ENCODE assay signal across 1 cellular context in the genomic region with DNA sequence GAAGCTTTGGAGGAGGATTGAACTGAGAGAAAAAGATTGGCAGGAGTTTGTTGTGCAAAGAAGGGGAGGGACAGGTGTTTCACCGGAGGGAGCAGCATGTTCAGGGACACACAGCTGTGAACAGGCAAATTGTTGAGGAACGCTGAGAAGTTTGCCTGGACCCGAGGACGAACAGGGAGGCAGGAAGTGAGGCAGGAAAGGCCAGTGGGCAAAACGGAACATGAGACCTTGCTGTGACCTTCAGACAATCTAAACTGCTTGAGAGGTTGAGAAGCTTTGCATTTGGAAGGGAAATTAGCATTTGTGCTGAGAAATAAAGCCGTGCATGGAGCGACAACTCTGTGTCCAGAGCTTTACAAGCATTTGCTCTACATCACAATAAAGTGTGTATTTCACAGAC.
TF ChIP-seq lines count a peak whose summit lies in the region.

No MANE protein-coding gene starts in this region.

TF ChIP-seq in endothelial cell of umbilical vein, 7 proteins besides CTCF, POLR2A, EP300 and RAD21:
- TF ChIP-seq JUN (IDR thresholded peaks at IDR 0.05; ENCODE audit: borderline replicate concordance, insufficient read depth, insufficient read length, low read depth) (no peak), EZH2 (IDR thresholded peaks at IDR 0.05; ENCODE audit: borderline replicate concordance, low read depth, low read length, severe bottlenecking) (no peak), MYC (IDR thresholded peaks at IDR 0.05; ENCODE audit: low read depth, low read length) (no peak), GATA2 (IDR thresholded peaks at IDR 0.05; ENCODE audit: insufficient read depth, insufficient read length, low read depth, low read length) (no peak), FOS (IDR thresholded peaks at IDR 0.05; ENCODE audit: borderline replicate concordance, insufficient read depth, low read length) (no peak), POLR2AphosphoS5 (IDR thresholded peaks at IDR 0.05; ENCODE audit: insufficient read depth, low read depth, low read length) (peak; percentile 37)
